18 cellular contexts compared by ENCODE assay signal in genomic region chr3:118479376-118479775, GRCh38.
DNase-seq lines count a peak whose midpoint lies in the region; ATAC-seq, FAIRE-seq and TF ChIP-seq lines count a peak whose summit lies in the region.
"Had no signal": no experiment of that assay in that cellular context is flagged by ENCODE, and none has a peak within 500 bp of the region (broad histone marks: within the 10 kb centered on the region; RNA-seq: fewer than 3 reads in every experiment).

No MANE protein-coding gene starts in this region.

- no peak overlapping the region for H2BK5ac ChIP-seq in neuronal stem cell (ENCODE audit: low read length)

- in situ Hi-C loops in GM12878 (cut with MboI) = no loop called here

- no peak for TF ChIP-seq RAD21 in GM12878 (IDR thresholded peaks at IDR 0.05; ENCODE audit: insufficient read depth, low read depth, low read length)

- no peak overlapping the region for H4K8ac ChIP-seq in neuronal stem cell (ENCODE audit: low read depth, low read length)

- H3K9ac ChIP-seq in ES-I3 (ENCODE audit: low read depth, low read length) (peak overlapping the region; percentile 28), HUES6 (ENCODE audit: low read length) (peak overlapping the region; percentile 74), GM12878 (ENCODE audit: control insufficient read depth, insufficient read depth, low read length) (no peak overlapping the region), iPS-18a (ENCODE audit: low read length) (peak overlapping the region; percentile 11), neuronal stem cell (ENCODE audit: low read depth, low read length, poor library complexity) (no peak overlapping the region)
- H3K9ac ChIP-seq: GM23248 had no signal

- no peak overlapping the region for H2BK12ac ChIP-seq in neuronal stem cell (ENCODE audit: low read length)

- 15% methylated on average over 1 of the region's 1 CpG for WGBS in GM12878 (ENCODE audit: insufficient coverage, insufficient replicate concordance, low lambda C conversion rate, missing lambda C conversion rate)
- no CpG with 5 or more reads among the region's 1 CpG for WGBS in neuronal stem cell (ENCODE audit: extremely low coverage in 2 of 2, insufficient read length in 2 of 2, insufficient replicate concordance in 1 of 2), 2 donors

- SMC1A ChIA-PET in GM12878 (lab: Charles Lee; ENCODE audit: uncharacterized antibody, unreplicated experiment) = interaction anchor here (0.9 kb wide), 1 partner anchor 9 kb away, joined by 3 read pairs; no protein-coding TSS in a partner anchor

- no peak for DNase-seq in GM12878 (ENCODE audit: low read depth, low spot score)
- DNase-seq in HTR-8/SVneo (ENCODE audit: insufficient read length, low spot score) = no peak
- DNase-seq in NCI-H1048 (lab: John Stamatoyannopoulos, UW) = no peak
- no peak for DNase-seq in neuronal stem cell (ENCODE audit: low spot score)
- DNase-seq: CD8-positive, alpha-beta T cell; COR-L47; DMS153; DMS79 treated with DMSO at 0.1 percent for 48 hours; EL; GDM1; GM23248 had no signal

- TF ChIP-seq POLR2A in GM12878 (IDR thresholded peaks at IDR 0.05; ENCODE audit: low read depth, low read length) = no peak

- H2BK120ac ChIP-seq in neuronal stem cell (ENCODE audit: low read depth, low read length) = no peak overlapping the region

- H3K23ac ChIP-seq in neuronal stem cell (ENCODE audit: low read depth, low read length, poor library complexity) = no peak overlapping the region

- peaks cover 41% of the 10 kb centered on the region for H3K4me1 ChIP-seq in ES-I3 (ENCODE audit: insufficient read depth, low read length)
- H3K4me1 ChIP-seq in HUES6 (ENCODE audit: control insufficient read depth, insufficient read depth, low read length) = peaks cover 50% of the 10 kb centered on the region
- peaks cover 7% of the 10 kb centered on the region for H3K4me1 ChIP-seq in GM12878 (ENCODE audit: control insufficient read depth, insufficient read depth, low read length)
- H3K4me1 ChIP-seq in iPS-18a (ENCODE audit: control insufficient read depth, low read depth, low read length) = peaks cover 39% of the 10 kb centered on the region
- H3K4me1 ChIP-seq in neuronal stem cell (ENCODE audit: control insufficient read depth in 2 of 2, insufficient read depth in 1 of 2, low read depth in 1 of 2, low read length in 2 of 2) = peaks cover 0 to 3% of the 10 kb centered on the region in 2 donors

- H3K36me3 ChIP-seq in ES-I3 (ENCODE audit: insufficient read depth, low read length) (no peaks in the 10 kb centered on the region), HUES6 (ENCODE audit: control insufficient read depth, insufficient read depth, low read length) (no peaks in the 10 kb centered on the region), GM12878 (ENCODE audit: control insufficient read depth in 2 of 2, insufficient read depth in 2 of 2, low read length in 1 of 2) (no peaks in the 10 kb centered on the region), iPS-18a (ENCODE audit: control insufficient read depth, low read depth, low read length) (no peaks in the 10 kb centered on the region), neuronal stem cell (replicated peaks in 1 of 2; ENCODE audit: control insufficient read depth in 2 of 2, insufficient read depth in 2 of 2, low read length in 2 of 2) (no peaks in the 10 kb centered on the region)
- H3K36me3 ChIP-seq: HAP-1 had no signal

- H2AFZ ChIP-seq in GM12878 (ENCODE audit: control insufficient read depth, low read depth, low read length) (no peak overlapping the region; the same call in 1 of the 2 replicates), neuronal stem cell (ENCODE audit: low read length) (no peak overlapping the region)
- H2AFZ ChIP-seq: GM23248 had no signal

- no peak overlapping the region for H3K14ac ChIP-seq in neuronal stem cell (ENCODE audit: low read length)

- POLR2A ChIA-PET in GM12878 (lab: Charles Lee) = no interaction called here

- FAIRE-seq in GM12878 (lab: Jason Lieb, UNC) (no peak), HTR-8/SVneo (lab: Jason Lieb, UNC) (no peak)
- FAIRE-seq: D721Med had no signal

- H4K91ac ChIP-seq in neuronal stem cell (ENCODE audit: low read depth, low read length, poor library complexity) = no peak overlapping the region

- RAD21 ChIA-PET in GM12878 (lab: Charles Lee; ENCODE audit: unreplicated experiment) = interaction anchor here (0.6 kb wide), 2 partner anchors 17 to 1476 kb away, joined by 3 read pairs; no protein-coding TSS in a partner anchor

- intact Hi-C loops in GM12878 (cut with micrococcal nuclease; ENCODE audit: unreplicated experiment) = loop anchor here (5.0 kb wide), 4 partner anchors 148 to 333 kb away; no protein-coding TSS in a partner anchor

- H3K79me2 ChIP-seq in GM12878 (ENCODE audit: control insufficient read depth, insufficient read depth, low read length) = no peaks in the 10 kb centered on the region

- H3K9me3 ChIP-seq in ES-I3 (ENCODE audit: control insufficient read depth, insufficient read depth, low read length) = no peaks in the 10 kb centered on the region
- no peaks in the 10 kb centered on the region for H3K9me3 ChIP-seq in HUES6 (ENCODE audit: control insufficient read depth, insufficient read depth, low read depth, low read length)
- H3K9me3 ChIP-seq in GM12878 (replicated peaks; ENCODE audit: control insufficient read depth, insufficient read depth, low read length) = no peaks in the 10 kb centered on the region
- H3K9me3 ChIP-seq in iPS-18a (ENCODE audit: control insufficient read depth, low read depth, low read length) = no peaks in the 10 kb centered on the region
- H3K9me3 ChIP-seq in neuronal stem cell (replicated peaks in 1 of 2; ENCODE audit: control insufficient read depth in 2 of 2, insufficient read depth in 1 of 2, low read depth in 1 of 2, low read length in 2 of 2) = no peaks in the 10 kb centered on the region
- H3K9me3 ChIP-seq: HAP-1 had no signal

- TF ChIP-seq EP300 in GM12878 (IDR thresholded peaks at IDR 0.05; ENCODE audit: borderline replicate concordance in 1 of 2, control insufficient read depth in 1 of 2, low read depth in 2 of 2, low read length in 2 of 2) = no peak

- BruUV-seq in GM12878 (replicated peaks; lab: Mats Ljungman, UMichigan) = no TSS peak

- H3K4me2 ChIP-seq in GM12878 (ENCODE audit: control insufficient read depth, insufficient read depth) (no peak overlapping the region), neuronal stem cell (ENCODE audit: insufficient read depth, low read length, poor library complexity, severe bottlenecking) (no peak overlapping the region)

- no peak overlapping the region for H3K18ac ChIP-seq in neuronal stem cell (ENCODE audit: low read length)

- no peak overlapping the region for H3K4ac ChIP-seq in neuronal stem cell (ENCODE audit: low read length)

- no peak overlapping the region for H2BK15ac ChIP-seq in neuronal stem cell (ENCODE audit: low read length)

- H3K27ac ChIP-seq in HUES6 (ENCODE audit: low read depth, low read length) (peak overlapping the region; percentile 92), GM12878 (ENCODE audit: control insufficient read depth, insufficient read depth) (no peak overlapping the region), iPS-18a (ENCODE audit: low read length) (peak overlapping the region; percentile 65), neuronal stem cell (replicated peaks; ENCODE audit: low read length) (no peak overlapping the region)
- H3K27ac ChIP-seq: 22Rv1, GM23248 had no signal

- ATAC-seq in GM12878 (peak; percentile 3; the same call in 2 of the 3 replicates), GM19452 (IDR thresholded peaks at IDR 0.05; ENCODE audit: unreplicated experiment) (no peak)
- ATAC-seq: CD8-positive, alpha-beta T cell had no signal

- H2AK5ac ChIP-seq in neuronal stem cell (ENCODE audit: low read depth, low read length) = no peak overlapping the region

- TF ChIP-seq CTCF in GM12878 (IDR thresholded peaks at IDR 0.05 in 2 of 3, conservative IDR thresholded peaks at IDR 0.05 in 1 of 3; ENCODE audit: control insufficient read depth in 2 of 3, extremely low read depth in 1 of 3, insufficient read depth in 1 of 3, low read depth in 3 of 3, low read length in 3 of 3) = no peak

- H4K20me1 ChIP-seq in GM12878 (ENCODE audit: control insufficient read depth, insufficient read depth) = no peaks in the 10 kb centered on the region

- H3K79me1 ChIP-seq in neuronal stem cell (ENCODE audit: low read depth, low read length) = no peaks in the 10 kb centered on the region

- H3K27me3 ChIP-seq in HUES6 (ENCODE audit: control insufficient read depth, insufficient read depth, low read length) = no peaks in the 10 kb centered on the region
- no peaks in the 10 kb centered on the region for H3K27me3 ChIP-seq in GM12878 (replicated peaks in 1 of 2; ENCODE audit: control insufficient read depth in 2 of 2, insufficient read depth in 2 of 2, low read length in 1 of 2)
- H3K27me3 ChIP-seq in iPS-18a (ENCODE audit: control insufficient read depth, insufficient read depth, low read length) = no peaks in the 10 kb centered on the region
- no peaks in the 10 kb centered on the region for H3K27me3 ChIP-seq in neuronal stem cell (ENCODE audit: control insufficient read depth in 3 of 3, insufficient read depth in 3 of 3, low read depth in 1 of 3, low read length in 3 of 3)

- CTCF ChIA-PET in GM12878 (lab: Yijun Ruan, JAX) = no interaction called here

- H3K4me3 ChIP-seq in HUES6 (ENCODE audit: low read depth, low read length) = peak overlapping the region; percentile 12; the same call in 1 of the 2 replicates
- H3K4me3 ChIP-seq in GM12878 = no peak overlapping the region
- no peak overlapping the region for H3K4me3 ChIP-seq in iPS-18a (ENCODE audit: low read length)
- no peak overlapping the region for H3K4me3 ChIP-seq in neuronal stem cell (ENCODE audit: low read length in 2 of 2)
- H3K4me3 ChIP-seq: GM23248, HAP-1 had no signal

TF ChIP-seq in GM12878, 131 proteins besides CTCF, POLR2A, EP300 and RAD21 (continues in another document):
- TF ChIP-seq YY1 (IDR thresholded peaks at IDR 0.05; ENCODE audit: low read depth, low read length) (no peak), RFX5 (IDR thresholded peaks at IDR 0.05; ENCODE audit: low read depth, low read length) (no peak), CEBPB (IDR thresholded peaks at IDR 0.05; ENCODE audit: borderline replicate concordance in 1 of 2, low read depth in 2 of 2, low read length in 2 of 2) (no peak), GATAD2B (conservative IDR thresholded peaks at IDR 0.05; ENCODE audit: low read depth) (no peak)

Comparison
In these comparisons a context has a peak if more than half of its experiments do, and no peak if none do; other contexts are left out.
1. H3K9ac ChIP-seq: peak in ES-I3 (single experiment), HUES6 (single experiment) and iPS-18a (single experiment); none in GM12878 (single experiment) and neuronal stem cell (single experiment).
2. H3K27ac ChIP-seq: peak in HUES6 (single experiment) and iPS-18a (single experiment); none in GM12878 (single experiment) and neuronal stem cell (single experiment).